17 cellular contexts compared by ENCODE assay signal in genomic region chr16:71172808-71173207, GRCh38. TPM values are rescaled to one million over a fixed set of nuclear protein-coding genes. Genes with fewer than 3 reads are reported as not detected.
DNase-seq lines count a peak whose midpoint lies in the region; ATAC-seq and TF ChIP-seq lines count a peak whose summit lies in the region.
"Had no signal": no experiment of that assay in that cellular context is flagged by ENCODE, and none has a peak within 500 bp of the region (broad histone marks: within the 10 kb centered on the region; RNA-seq: fewer than 3 reads in every experiment).

No MANE protein-coding gene starts in this region.

- H3K36me3 ChIP-seq in right atrium auricular region (no peaks in the 10 kb centered on the region), adrenal gland (replicated peaks in 1 of 2) (no peaks in the 10 kb centered on the region)
- H3K36me3 ChIP-seq: BE2C, HAP-1 had no signal

- 55 to 73% (median 69%) methylated on average over 4 of the region's 4 CpGs for WGBS in adrenal gland, 4 donors

- H3K27ac ChIP-seq in right atrium auricular region (no peak overlapping the region), adrenal gland (no peak overlapping the region)

- TF ChIP-seq CTCF in right atrium auricular region (IDR thresholded peaks at IDR 0.05) = no peak
- no peak for TF ChIP-seq CTCF in adrenal gland (IDR thresholded peaks at IDR 0.05)

- peak; percentile 36 for ATAC-seq in Right ventricle myocardium superior (ENCODE audit: poor library complexity)
- ATAC-seq in left ventricle myocardium superior = peak; percentile 58
- no peak for ATAC-seq in HG03175 (IDR thresholded peaks at IDR 0.05; ENCODE audit: unreplicated experiment)

- TF ChIP-seq POLR2A in adrenal gland (IDR thresholded peaks at IDR 0.05) = no peak

- no peaks in the 10 kb centered on the region for H3K4me1 ChIP-seq in right atrium auricular region
- no peaks in the 10 kb centered on the region for H3K4me1 ChIP-seq in adrenal gland (replicated peaks in 1 of 2)
- H3K4me1 ChIP-seq: BE2C, HAP-1 had no signal

- H3K4me3 ChIP-seq in right atrium auricular region (no peak overlapping the region), adrenal gland (no peak overlapping the region)
- H3K4me3 ChIP-seq: HAP-1 had no signal

- intact Hi-C loops in Right ventricle myocardium superior (cut with DNase I) (no loop called here), adrenal gland (cut with DNase I) (no loop called here), left ventricle myocardium superior (cut with micrococcal nuclease) (no loop called here)

- DNase-seq in Right ventricle myocardium superior (no peak), right atrium auricular region (ENCODE audit: low spot score) (no peak), adrenal gland (peak in 4 of 7 donors; percentile 3 to 56 (median 11)), left ventricle myocardium superior (peak; percentile 32), cerebellum (ENCODE audit: low spot score) (no peak)
- DNase-seq: ACHN; BE2C; C1 segment of cervical spinal cord; CD4-positive, CD25-positive, alpha-beta regulatory T cell; CD8-positive, alpha-beta memory T cell; COR-L47; DMS 273 treated with DMSO at 0.1 percent for 48 hours; DMS53; DND-41; EL had no signal

- H3K27me3 ChIP-seq in right atrium auricular region (no peaks in the 10 kb centered on the region), adrenal gland (peaks cover 4% of the 10 kb centered on the region)
- H3K27me3 ChIP-seq: BE2C had no signal

- H3K9me3 ChIP-seq in right atrium auricular region (peaks cover 0 to 13% of the 10 kb centered on the region in 2 donors), adrenal gland (replicated peaks in 1 of 3) (no peaks in the 10 kb centered on the region)
- H3K9me3 ChIP-seq: BE2C, HAP-1 had no signal

RNA-seq across cellular contexts. Expression of gene HYDIN, which starts 57.7 kb away (rescaled TPM):
- total RNA-seq in Right ventricle myocardium superior (0.89 TPM), right atrium auricular region (1 to 10 TPM; 1.2 to 3.8 TPM), adrenal gland (1 to 10 TPM in 6 of 8 donors, under 1 TPM in 2; 0.26 to 4.1 (median 1.7) TPM), left ventricle myocardium superior (0.82 TPM), cerebellum (30.2 TPM)
- 1 to 10 TPM in 2 of 3 donors, under 1 TPM in 1; 0.77 to 1.6 (median 1.4) TPM for polyA plus RNA-seq in adrenal gland
- total RNA-seq: CD4-positive, CD25-positive, alpha-beta regulatory T cell; CD8-positive, alpha-beta memory T cell had no signal
- polyA plus RNA-seq: CD4-positive, CD25-positive, alpha-beta regulatory T cell; CD8-positive, alpha-beta memory T cell had no signal

Comparison
In these comparisons a context has a peak if more than half of its experiments do, and no peak if none do; other contexts are left out.
1. DNase-seq: peak in adrenal gland (4 of 7) and left ventricle myocardium superior (single experiment); none in Right ventricle myocardium superior (single experiment), right atrium auricular region (single experiment) and cerebellum (single experiment).